In the genomic region with DNA sequence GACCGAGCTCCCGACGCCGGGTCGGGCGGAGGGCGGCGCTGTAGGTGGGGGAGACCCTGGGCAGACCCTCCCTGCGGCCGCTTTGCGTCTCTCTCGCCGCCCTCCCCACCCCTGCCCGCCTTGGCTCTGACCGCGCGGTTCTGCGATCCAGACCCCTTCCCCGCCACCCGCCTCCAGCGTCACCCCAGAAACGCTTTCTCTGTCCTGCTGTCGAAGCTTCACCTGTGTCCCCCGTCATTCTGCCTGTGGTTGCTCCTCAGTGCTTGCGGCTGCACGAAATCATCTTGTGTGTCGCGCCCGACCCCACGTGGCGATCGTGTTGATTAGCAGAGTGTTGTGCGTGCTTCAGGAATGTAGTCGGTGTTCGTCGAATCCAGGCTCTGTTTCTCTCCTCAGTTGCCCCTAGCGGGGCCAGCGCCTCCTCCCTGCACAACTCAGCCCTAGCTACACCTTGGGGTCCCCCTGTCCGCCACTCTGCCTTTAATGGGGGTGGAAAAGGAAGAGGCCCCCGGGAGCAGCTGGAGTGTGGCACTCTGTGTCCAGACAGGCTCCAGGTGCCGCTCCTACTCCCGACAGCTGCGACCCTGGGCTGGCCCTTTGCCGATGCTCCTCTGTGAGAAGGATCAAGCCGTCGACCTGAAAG, we compare ENCODE assay signal across 8 cellular contexts. TPM values are rescaled to one million over a fixed set of nuclear protein-coding genes. Genes with fewer than 3 reads are reported as not detected.
A peak's percentile ranks its signal among the peaks of the same experiment; 100 is the strongest.
DNase-seq lines count a peak whose midpoint lies in the region; ATAC-seq, FAIRE-seq and TF ChIP-seq lines count a peak whose summit lies in the region.

No MANE protein-coding gene starts in this region.

- H3K27ac Mint-ChIP-seq in T-helper 17 cell: peak overlapping the region; percentile 98

- CTCF ChIA-PET in A549 (lab: Yijun Ruan, JAX): interaction anchor here (0.8 to 8.4 kb wide), 14 partner anchors 11 to 232 kb away, joined by 3 to 112 read pairs (median 4); no protein-coding TSS in a partner anchor

- peak overlapping the region; percentile 98 for H3K4me3 ChIP-seq in A549
- H3K4me3 ChIP-seq in LNCaP clone FGC (ENCODE audit: low read depth, low read length): peak overlapping the region; percentile 88
- peak overlapping the region; percentile 72 for H3K4me3 ChIP-seq in right cardiac atrium (ENCODE audit: low read length)
- H3K4me3 ChIP-seq in aorta (ENCODE audit: low read length in 2 of 2): peak overlapping the region; percentile 67 to 90

- DNase-seq in A549 (ENCODE audit: low read depth in 1 of 2, low spot score in 1 of 2): peak; percentile 66 to 69
- peak; percentile 34 for DNase-seq in LNCaP clone FGC (ENCODE audit: low read depth)
- peak; percentile 55 to 73 (median 66) for DNase-seq in T-helper 17 cell
- DNase-seq in amygdala (lab: John Stamatoyannopoulos, UW): peak in 40 of 56 donors; percentile 14 to 74 (median 48)
- peak; percentile 54 to 84 (median 80) for DNase-seq in right cardiac atrium
- peak; percentile 60 for DNase-seq in renal cortical epithelial cell (ENCODE audit: low read depth)
- DNase-seq in aorta: peak; percentile 76 to 85

- 13% methylated on average over 40 of the region's 46 CpGs for WGBS in A549 (ENCODE audit: missing lambda C conversion rate)
- 3% methylated on average over 46 of the region's 46 CpGs for WGBS in right cardiac atrium
- WGBS in aorta, 2 donors: 2 to 3% methylated on average over 32 to 46 of the region's 46 CpGs

- H3K36me3 Mint-ChIP-seq in T-helper 17 cell (ENCODE audit: low read depth): peaks cover 2% of the 10 kb centered on the region

- TF ChIP-seq POLR2A in A549 (IDR thresholded peaks at IDR 0.05; ENCODE audit: low read length): no peak

- TF ChIP-seq EP300 in A549 (IDR thresholded peaks at IDR 0.05): no peak

- peaks cover 25% of the 10 kb centered on the region for H3K4me1 Mint-ChIP-seq in T-helper 17 cell

- peak; percentile 46 to 48; a peak in 4 of 5 replicates for TF ChIP-seq RAD21 in A549 (conservative IDR thresholded peaks at IDR 0.05 in 1 of 2, IDR thresholded peaks at IDR 0.05 in 1 of 2)

- H3K27ac ChIP-seq in A549 (peak overlapping the region; percentile 86 to 93), right cardiac atrium (ENCODE audit: low read length) (no peak overlapping the region), aorta (ENCODE audit: low read depth in 1 of 2, low read length in 2 of 2) (no peak overlapping the region)

- H3K36me3 ChIP-seq in aorta (ENCODE audit: control insufficient read depth in 1 of 2, insufficient read depth in 2 of 2, low read length in 1 of 2): no peaks in the 10 kb centered on the region

- H3K4me2 ChIP-seq in A549: peak overlapping the region; percentile 84

- POLR2A ChIA-PET in A549 (lab: Yijun Ruan, JAX): interaction anchor here (0.6 to 2.2 kb wide), 3 partner anchors 44 to 244 kb away, joined by 3 to 11 read pairs (median 7); partner anchors contain the start of genes BET1L and RIC8A

- H3K27me3 ChIP-seq in right cardiac atrium (ENCODE audit: control insufficient read depth, insufficient read depth) (no peaks in the 10 kb centered on the region), aorta (ENCODE audit: control insufficient read depth in 1 of 2, insufficient read depth in 2 of 2, low read length in 1 of 2) (no peaks in the 10 kb centered on the region)

- intact Hi-C loops in right cardiac atrium (cut with DNase I) (loop anchor here in 2 of 4 donors (2.0 to 5.0 kb wide), 2 partner anchors 51 to 56 kb away; partner anchors contain the start of gene RNH1 (in 1 of the 2)), aorta (cut with DNase I) (loop anchor here in 1 of 2 donors (10.0 kb wide), 1 partner anchor 54 kb away; the partner anchor contains the start of gene RNH1)

- TF ChIP-seq CTCF in A549 (IDR thresholded peaks at IDR 0.05) (peak; percentile 10; the same call in 1 of the 3 replicates), LNCaP clone FGC (IDR thresholded peaks at IDR 0.05; ENCODE audit: control insufficient read depth, extremely low read depth, insufficient read depth) (peak; percentile 70)

- ATAC-seq in A549 (peak; percentile 8 to 17; a peak in 4 of 6 replicates), GM18520 (IDR thresholded peaks at IDR 0.05; ENCODE audit: unreplicated experiment) (peak; percentile 1), T-helper 17 cell (peak; percentile 57), right cardiac atrium (no peak), aorta (ENCODE audit: low FRiP score) (no peak)

- H3K9me3 ChIP-seq in A549: no peaks in the 10 kb centered on the region
- H3K9me3 ChIP-seq in T-helper 17 cell (ENCODE audit: control insufficient read depth, low read length, poor library complexity, severe bottlenecking): no peaks in the 10 kb centered on the region
- no peaks in the 10 kb centered on the region for H3K9me3 ChIP-seq in right cardiac atrium (ENCODE audit: control insufficient read depth, low read length)
- H3K9me3 ChIP-seq in aorta (ENCODE audit: control insufficient read depth, low read length): no peaks in the 10 kb centered on the region

- H3K4me3 Mint-ChIP-seq in T-helper 17 cell: peak overlapping the region; percentile 99

- no peak for FAIRE-seq in A549 (lab: Jason Lieb, UNC)

- H3K27me3 Mint-ChIP-seq in T-helper 17 cell: no peaks in the 10 kb centered on the region

- H3K4me1 ChIP-seq in A549: peaks cover 18% of the 10 kb centered on the region
- no peaks in the 10 kb centered on the region for H3K4me1 ChIP-seq in right cardiac atrium (ENCODE audit: control insufficient read depth, insufficient read depth, low read length)
- H3K4me1 ChIP-seq in aorta (ENCODE audit: control insufficient read depth in 1 of 2, insufficient read depth in 2 of 2, low read length in 2 of 2): no peaks in the 10 kb centered on the region

TF ChIP-seq in A549, 52 proteins besides CTCF, POLR2A, EP300 and RAD21 (continues in another document):
- peak; percentile 24; the same call in 1 of the 2 replicates for TF ChIP-seq MYC (IDR thresholded peaks at IDR 0.05; ENCODE audit: borderline replicate concordance, low read length)

RNA-seq across cellular contexts. Expression of gene PTDSS2, which starts 0.9 kb away (rescaled TPM):
- polyA plus RNA-seq in A549 (2011; rRNA removed): 23.4 and 28.9 TPM in 2 replicates
- polyA plus RNA-seq in A549 (2012; cell fraction: cytosol; rRNA removed): 43.5 and 48.7 TPM in 2 replicates
- 275 TPM in 2 replicates for polyA plus RNA-seq in A549 (2012; cell fraction: nucleus; rRNA removed)
- polyA plus RNA-seq in A549 (2017; fragmentation: RNase III; extraction: RNeasy Plus Mini Kit Qiagen cat#74134 plus additional on column Dnase treatment): 34.3 to 39.4 TPM (median 38.9 TPM) in 3 replicates
- 40.7 and 47.5 TPM in 2 replicates for polyA minus RNA-seq in A549 (2011; rRNA and poly(A)+ RNA removed)
- 10 to 100 TPM; 21.8 to 24.5 TPM for total RNA-seq in T-helper 17 cell
- total RNA-seq in right cardiac atrium: 10 to 100 TPM; 30.2 to 33.3 (median 30.9) TPM
- 30.7 TPM for polyA plus RNA-seq in right cardiac atrium
- 25.9 and 40.7 TPM in 2 replicates for total RNA-seq in renal cortical epithelial cell
- 10 to 100 TPM; 19.2 to 34.1 TPM for total RNA-seq in aorta
- polyA plus RNA-seq in aorta: 10 to 100 TPM; 10.1 to 47.6 TPM

RNA-seq across cellular contexts. Expression of gene ANO9, which starts 9.1 kb away (rescaled TPM):
- polyA plus RNA-seq in A549 (2011; rRNA removed): 0.66 and 0.70 TPM in 2 replicates
- polyA plus RNA-seq in A549 (2012; cell fraction: cytosol; rRNA removed): 0.26 and 0.32 TPM in 2 replicates
- polyA plus RNA-seq in A549 (2012; cell fraction: nucleus; rRNA removed): 6.3 and 6.6 TPM in 2 replicates
- 0.50 to 0.55 TPM (median 0.51 TPM) in 3 replicates for polyA plus RNA-seq in A549 (2017; fragmentation: RNase III; extraction: RNeasy Plus Mini Kit Qiagen cat#74134 plus additional on column Dnase treatment)
- 0.44 and 0.58 TPM in 2 replicates for polyA minus RNA-seq in A549 (2011; rRNA and poly(A)+ RNA removed)
- total RNA-seq in T-helper 17 cell: 100 to 1,000 TPM; 131 to 165 TPM
- total RNA-seq in right cardiac atrium: under 1 TPM; 0.14 to 0.46 (median 0.20) TPM
- polyA plus RNA-seq in right cardiac atrium: 0.20 TPM
- total RNA-seq in renal cortical epithelial cell: 9.2 and 10.8 TPM in 2 replicates
- 1 to 10 TPM; 1.3 to 2.8 TPM for total RNA-seq in aorta
- polyA plus RNA-seq in aorta: 1 to 10 TPM in 1 of 2 donors, under 1 TPM in 1; 0.41 to 8.1 TPM

RNA-seq across cellular contexts. Expression of gene SIGIRR, which starts 36.1 kb away (rescaled TPM):
- polyA plus RNA-seq in A549 (2011; rRNA removed) (27.7 and 27.8 TPM in 2 replicates), A549 (2017; fragmentation: RNase III; extraction: RNeasy Plus Mini Kit Qiagen cat#74134 plus additional on column Dnase treatment) (56.6 to 66.4 TPM (median 58.6 TPM) in 3 replicates), right cardiac atrium (61.8 TPM), aorta (10 to 100 TPM; 27.8 to 52.7 TPM)
- polyA plus RNA-seq in A549 (2012; cell fraction: cytosol; rRNA removed): 72.5 and 84.6 TPM in 2 replicates
- 85.6 and 86.4 TPM in 2 replicates for polyA plus RNA-seq in A549 (2012; cell fraction: nucleus; rRNA removed)
- 5.3 and 13.2 TPM in 2 replicates for polyA minus RNA-seq in A549 (2011; rRNA and poly(A)+ RNA removed)
- total RNA-seq in T-helper 17 cell (100 to 1,000 TPM; 353 to 409 TPM), right cardiac atrium (10 to 100 TPM; 28.6 to 42.4 (median 35.1) TPM), renal cortical epithelial cell (5.4 and 41.5 TPM in 2 replicates), aorta (10 to 100 TPM; 19.8 to 47.8 TPM)

RNA-seq across cellular contexts. Expression of gene RNH1, which starts 56.1 kb away (rescaled TPM):
- polyA plus RNA-seq in A549 (2011; rRNA removed): 85.8 and 108 TPM in 2 replicates
- 179 and 244 TPM in 2 replicates for polyA plus RNA-seq in A549 (2012; cell fraction: cytosol; rRNA removed)
- 443 and 610 TPM in 2 replicates for polyA plus RNA-seq in A549 (2012; cell fraction: nucleus; rRNA removed)
- 131 to 135 TPM (median 135 TPM) in 3 replicates for polyA plus RNA-seq in A549 (2017; fragmentation: RNase III; extraction: RNeasy Plus Mini Kit Qiagen cat#74134 plus additional on column Dnase treatment)
- 52.4 and 83.7 TPM in 2 replicates for polyA minus RNA-seq in A549 (2011; rRNA and poly(A)+ RNA removed)
- 100 to 1,000 TPM; 108 to 127 TPM for total RNA-seq in T-helper 17 cell
- 100 to 1,000 TPM; 188 to 203 (median 195) TPM for total RNA-seq in right cardiac atrium
- 162 TPM for polyA plus RNA-seq in right cardiac atrium
- total RNA-seq in renal cortical epithelial cell: 227 and 230 TPM in 2 replicates
- total RNA-seq in aorta: 100 to 1,000 TPM; 146 to 184 TPM
- polyA plus RNA-seq in aorta: 100 to 1,000 TPM; 125 to 224 TPM

RNA-seq across cellular contexts. Expression of gene PKP3, which starts 56.9 kb away (rescaled TPM):
- polyA plus RNA-seq in A549 (2011; rRNA removed): 12.1 and 13.9 TPM in 2 replicates
- 29.6 and 41.7 TPM in 2 replicates for polyA plus RNA-seq in A549 (2012; cell fraction: cytosol; rRNA removed)
- 51.5 and 77.9 TPM in 2 replicates for polyA plus RNA-seq in A549 (2012; cell fraction: nucleus; rRNA removed)
- 22.3 to 25.9 TPM (median 23.4 TPM) in 3 replicates for polyA plus RNA-seq in A549 (2017; fragmentation: RNase III; extraction: RNeasy Plus Mini Kit Qiagen cat#74134 plus additional on column Dnase treatment)
- 21.8 and 27.1 TPM in 2 replicates for polyA minus RNA-seq in A549 (2011; rRNA and poly(A)+ RNA removed)
- total RNA-seq in T-helper 17 cell: not detected
- total RNA-seq in right cardiac atrium: under 1 TPM; 0.26 to 0.88 (median 0.63) TPM
- polyA plus RNA-seq in right cardiac atrium: 0.36 TPM
- 1.7 and 13.7 TPM in 2 replicates for total RNA-seq in renal cortical epithelial cell
- total RNA-seq in aorta: under 1 TPM in 1 of 2 donors, not detected in 1; 0.42 TPM
- 10 to 100 TPM in 1 of 2 donors, under 1 TPM in 1; 0.05 to 10.9 TPM for polyA plus RNA-seq in aorta

Comparison
In these comparisons a context has a peak if more than half of its experiments do, and no peak if none do; other contexts are left out.
1. ATAC-seq: peak in A549 (2 of 2), GM18520 (single experiment) and T-helper 17 cell (single experiment); none in right cardiac atrium (0 of 2) and aorta (single experiment).
2. H3K27ac ChIP-seq: peak in A549 (2 of 2); none in right cardiac atrium (single experiment) and aorta (0 of 2).
3. RNA of gene ANO9, which starts 9.1 kb away (total RNA-seq): 131 to 165 TPM in T-helper 17 cell; 9.2 to 10.8 TPM in renal cortical epithelial cell, 1.3 to 2.8 TPM in aorta and 0.14 to 0.46 TPM in right cardiac atrium; every median in the first group is over 10 times any median in the second.
4. Peak in every context shown above with its lines, with median percentiles within 50 percentile points of each other: DNase-seq and H3K4me3 ChIP-seq.